21 cellular contexts compared by ENCODE assay signal in the genomic region with DNA sequence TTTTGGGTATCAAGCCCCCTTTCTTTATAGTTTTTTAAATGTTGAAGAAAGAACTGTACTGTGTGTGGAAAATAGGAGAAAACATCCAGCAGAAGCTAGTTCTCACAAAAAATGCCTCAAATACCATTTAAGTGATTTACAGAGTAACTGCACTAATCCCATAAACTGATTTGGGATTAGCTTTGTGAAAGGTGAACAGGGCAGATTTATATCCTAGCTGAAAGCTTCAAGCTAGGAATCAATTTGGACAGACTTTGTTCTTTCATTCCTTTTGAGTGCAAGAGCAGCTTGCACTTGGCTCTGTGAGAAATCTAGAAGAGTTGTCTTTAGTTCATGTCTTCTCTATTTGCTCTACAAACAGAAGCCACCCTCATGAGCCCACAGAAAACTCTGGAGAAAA.
"Had no signal": no experiment of that assay in that cellular context is flagged by ENCODE, and none has a peak within 500 bp of the region (broad histone marks: within the 10 kb centered on the region; RNA-seq: fewer than 3 reads in every experiment).

No MANE protein-coding gene starts in this region.

- H3K79me2 ChIP-seq: parathyroid adenoma had no signal

- H3K27ac ChIP-seq: epithelial cell of prostate, esophagus muscularis mucosa, gastrocnemius medialis, heart right ventricle, parathyroid adenoma, prostate gland, right lobe of liver, tibial artery, upper lobe of left lung, uterus had no signal

- H3K9me3 Mint-ChIP-seq: dendritic cell treated with granulocyte-macrophage colony-stimulating factor and Interleukin-4, amounts not matched to agents 40 ng/mL and 50 ng/mL, for 4 days; effector memory CD8-positive, alpha-beta T cell; naive thymus-derived CD4-positive, alpha-beta T cell; neural crest cell; stimulated activated memory B cell treated with anti-CD40 and anti-IgM and Interleukin-4, amounts not matched to agents 10 μg/mL and 1 μg/mL and 100 μg/mL, for 72 hours; stimulated activated naive CD8-positive, alpha-beta T cell treated with anti-CD3 and anti-CD28 coated beads, Interleukin-15, Interleukin-2, amounts not matched to agents 100 ng/mL and 50 ng/mL, for 24 hours had no signal

- H2AFZ ChIP-seq: parathyroid adenoma had no signal

- H3K9ac ChIP-seq: parathyroid adenoma had no signal

- H3K27me3 ChIP-seq: esophagus muscularis mucosa, gastrocnemius medialis, heart right ventricle, right lobe of liver, tibial artery, upper lobe of left lung, uterus had no signal

- H3K4me1 Mint-ChIP-seq: naive thymus-derived CD4-positive, alpha-beta T cell; neural crest cell had no signal

- H3K9me3 ChIP-seq: esophagus muscularis mucosa, gastrocnemius medialis, heart right ventricle, prostate gland, right lobe of liver, tibial artery, upper lobe of left lung, uterus had no signal

- DNase-seq: effector memory CD8-positive, alpha-beta T cell; gastrocnemius medialis; heart right ventricle; islet precursor cell; mammary epithelial cell; naive thymus-derived CD4-positive, alpha-beta T cell; nucleus accumbens; right lobe of liver; stimulated activated CD4-positive, alpha-beta T cell treated with anti-CD3 and anti-CD28 coated beads, Interleukin-4, amount 100 ng/mL, for 1 hour; tibial artery; upper lobe of left lung; uterus had no signal

- H3K4me1 ChIP-seq: esophagus muscularis mucosa, gastrocnemius medialis, heart right ventricle, parathyroid adenoma, prostate gland, right lobe of liver, tibial artery, upper lobe of left lung, uterus had no signal

- H3K36me3 Mint-ChIP-seq: naive thymus-derived CD4-positive, alpha-beta T cell had no signal

- ATAC-seq: effector memory CD8-positive, alpha-beta T cell; gastrocnemius medialis; heart right ventricle; left lobe of liver; naive thymus-derived CD4-positive, alpha-beta T cell; right lobe of liver; stimulated activated memory B cell treated with anti-CD40 and anti-IgM and Interleukin-4, amounts not matched to agents 10 μg/mL and 1 μg/mL and 100 μg/mL, for 72 hours had no signal

- H3K4me3 ChIP-seq: esophagus muscularis mucosa, gastrocnemius medialis, heart right ventricle, prostate gland, right lobe of liver, tibial artery, upper lobe of left lung, uterus had no signal

- H3K4me3 Mint-ChIP-seq: dendritic cell treated with granulocyte-macrophage colony-stimulating factor and Interleukin-4, amounts not matched to agents 40 ng/mL and 50 ng/mL, for 4 days; effector memory CD8-positive, alpha-beta T cell; naive thymus-derived CD4-positive, alpha-beta T cell; neural crest cell; stimulated activated memory B cell treated with anti-CD40 and anti-IgM and Interleukin-4, amounts not matched to agents 10 μg/mL and 1 μg/mL and 100 μg/mL, for 72 hours; stimulated activated naive CD8-positive, alpha-beta T cell treated with anti-CD3 and anti-CD28 coated beads, Interleukin-15, Interleukin-2, amounts not matched to agents 100 ng/mL and 50 ng/mL, for 24 hours had no signal

- H3K27me3 Mint-ChIP-seq: dendritic cell treated with granulocyte-macrophage colony-stimulating factor and Interleukin-4, amounts not matched to agents 40 ng/mL and 50 ng/mL, for 4 days; effector memory CD8-positive, alpha-beta T cell; stimulated activated memory B cell treated with anti-CD40 and anti-IgM and Interleukin-4, amounts not matched to agents 10 μg/mL and 1 μg/mL and 100 μg/mL, for 72 hours; stimulated activated naive CD8-positive, alpha-beta T cell treated with anti-CD3 and anti-CD28 coated beads, Interleukin-15, Interleukin-2, amounts not matched to agents 100 ng/mL and 50 ng/mL, for 24 hours had no signal

- H3K27ac Mint-ChIP-seq: dendritic cell treated with granulocyte-macrophage colony-stimulating factor and Interleukin-4, amounts not matched to agents 40 ng/mL and 50 ng/mL, for 4 days; effector memory CD8-positive, alpha-beta T cell; naive thymus-derived CD4-positive, alpha-beta T cell; stimulated activated memory B cell treated with anti-CD40 and anti-IgM and Interleukin-4, amounts not matched to agents 10 μg/mL and 1 μg/mL and 100 μg/mL, for 72 hours; stimulated activated naive CD8-positive, alpha-beta T cell treated with anti-CD3 and anti-CD28 coated beads, Interleukin-15, Interleukin-2, amounts not matched to agents 100 ng/mL and 50 ng/mL, for 24 hours had no signal

- H3K36me3 ChIP-seq: esophagus muscularis mucosa, gastrocnemius medialis, heart right ventricle, prostate gland, right lobe of liver, tibial artery, upper lobe of left lung, uterus had no signal
